ENCODE assay signal across 16 cellular contexts in genomic region chr12:31783996-31784645, GRCh38. TPM values are rescaled to one million over a fixed set of nuclear protein-coding genes. Genes with fewer than 3 reads are reported as not detected.
A peak's percentile ranks its signal among the peaks of the same experiment; 100 is the strongest.
DNase-seq lines count a peak whose midpoint lies in the region; ATAC-seq, FAIRE-seq and TF ChIP-seq lines count a peak whose summit lies in the region.
"Had no signal": no experiment of that assay in that cellular context is flagged by ENCODE, and none has a peak within 500 bp of the region (broad histone marks: within the 10 kb centered on the region; RNA-seq: fewer than 3 reads in every experiment).

No MANE protein-coding gene starts in this region.

- H3K79me2 ChIP-seq in K562 (ENCODE audit: control insufficient read depth, insufficient read depth, low read length) (no peaks in the 10 kb centered on the region), mammary epithelial cell (ENCODE audit: insufficient read depth, low read length) (no peaks in the 10 kb centered on the region)

- POLR2A ChIA-PET in K562 (lab: Yijun Ruan, JAX): interaction anchor here (1.6 kb wide), 1 partner anchor 55 kb away, joined by 3 read pairs; the partner anchor contains the start of gene AMN1

- H3K36me3 ChIP-seq in K562 (ENCODE audit: control insufficient read depth, insufficient read depth, low read length) (no peaks in the 10 kb centered on the region), mammary epithelial cell (ENCODE audit: insufficient read depth, low read length) (no peaks in the 10 kb centered on the region)
- H3K36me3 ChIP-seq: suprapubic skin had no signal

- BruUV-seq in K562 (replicated peaks; lab: Mats Ljungman, UMichigan): no TSS peak
- BruUV-seq in mammary epithelial cell (replicated peaks; lab: Mats Ljungman, UMichigan): no TSS peak

- no peak for TF ChIP-seq EP300 in K562 (IDR thresholded peaks at IDR 0.05; ENCODE audit: low read length)

- TF ChIP-seq CTCF in AG10803 (conservative IDR thresholded peaks at IDR 0.05; ENCODE audit: low read length) (no peak), K562 (IDR thresholded peaks at IDR 0.05 in 2 of 3, conservative IDR thresholded peaks at IDR 0.05 in 1 of 3; ENCODE audit: insufficient read depth in 2 of 3, low read depth in 1 of 3, low read length in 3 of 3) (no peak), mammary epithelial cell (conservative IDR thresholded peaks at IDR 0.05 in 1 of 2, IDR thresholded peaks at IDR 0.05 in 1 of 2; ENCODE audit: extremely low read depth in 1 of 2, insufficient read depth in 1 of 2, low read depth in 1 of 2, low read length in 2 of 2) (no peak)

- H3K9ac ChIP-seq in K562 (ENCODE audit: insufficient read depth in 1 of 2, low read depth in 2 of 2, low read length in 2 of 2) (no peak overlapping the region), mammary epithelial cell (ENCODE audit: insufficient read depth, low read length) (no peak overlapping the region)

- dilution Hi-C loops in mammary epithelial cell (cut with HindIII; ENCODE audit: low sequenced_read_pairs): no loop called here

- DNase-seq in AG10803 (ENCODE audit: low read depth): peak; percentile 18
- DNase-seq in EH (ENCODE audit: low read depth): peak; percentile 4
- peak; percentile 85 to 94 for DNase-seq in NCI-H446 (lab: John Stamatoyannopoulos, UW)
- DNase-seq in K562 (ENCODE audit: extremely low read depth in 1 of 4, low spot score in 3 of 4): no peak
- no peak for DNase-seq in globus pallidus (ENCODE audit: low spot score)
- no peak for DNase-seq in cortex of kidney (lab: John Stamatoyannopoulos, UW)
- DNase-seq in NCI-H2029 treated with DMSO at 0.1 percent for 48 hours (lab: John Stamatoyannopoulos, UW): no peak
- no peak for DNase-seq in mammary epithelial cell
- DNase-seq: activated gamma-delta T cell treated with Interleukin-2 at 50 U/mL for 16 hours, nucleus accumbens had no signal

- CTCF ChIA-PET in K562 (lab: Yijun Ruan, JAX; ENCODE audit: low intra/inter-chr PET ratio): no interaction called here
- CTCF ChIA-PET in mammary epithelial cell (lab: Charles Lee; ENCODE audit: low non-redundant PET): no interaction called here

- TF ChIP-seq RAD21 in K562 (CRISPR knock-in tag; conservative IDR thresholded peaks at IDR 0.05 in 1 of 2, IDR thresholded peaks at IDR 0.05 in 1 of 2): no peak

- peaks cover 0 to 4% of the 10 kb centered on the region in 2 experiments; a peak in 1 of 5 replicates for H3K4me1 ChIP-seq in K562 (replicated peaks in 1 of 2; ENCODE audit: control insufficient read depth in 2 of 2, insufficient read depth in 2 of 2, low read length in 2 of 2)
- H3K4me1 ChIP-seq in mammary epithelial cell (ENCODE audit: insufficient read depth, low read length): no peaks in the 10 kb centered on the region
- H3K4me1 ChIP-seq: suprapubic skin had no signal

- H3K4me2 ChIP-seq in K562 (ENCODE audit: insufficient read depth, low read length): no peak overlapping the region
- H3K4me2 ChIP-seq in mammary epithelial cell (ENCODE audit: insufficient read depth, low read depth, low read length): no peak overlapping the region

- H2AFZ ChIP-seq in K562 (ENCODE audit: low read depth, low read length) (peak overlapping the region; percentile 69), mammary epithelial cell (ENCODE audit: low read depth, low read length) (no peak overlapping the region)

- H3K9me3 ChIP-seq in K562 (replicated peaks; ENCODE audit: control insufficient read depth, insufficient read depth, low read depth, low read length): no peaks in the 10 kb centered on the region
- H3K9me3 ChIP-seq in mammary epithelial cell (replicated peaks; ENCODE audit: insufficient read depth, low read length): no peaks in the 10 kb centered on the region
- H3K9me3 ChIP-seq: suprapubic skin had no signal

- no peak overlapping the region for H3K27ac ChIP-seq in K562 (ENCODE audit: extremely low read depth, low read depth, low read length)
- H3K27ac ChIP-seq in mammary epithelial cell (ENCODE audit: insufficient read depth, low read depth, low read length): no peak overlapping the region
- H3K27ac ChIP-seq: suprapubic skin, VCaP had no signal

- ATAC-seq in K562: no peak; the same call in 2 of the 3 replicates
- ATAC-seq: sciatic nerve had no signal

- H4K20me1 ChIP-seq in K562 (replicated peaks; ENCODE audit: control insufficient read depth, insufficient read depth, low read length) (no peaks in the 10 kb centered on the region), mammary epithelial cell (ENCODE audit: insufficient read depth, low read length) (no peaks in the 10 kb centered on the region)

- TF ChIP-seq POLR2A in K562 (conservative IDR thresholded peaks at IDR 0.05): no peak

- in situ Hi-C loops in K562 (cut with MboI) (no loop called here), mammary epithelial cell (cut with MboI; ENCODE audit: low sequenced_read_pairs in 2 of 2) (no loop called here)

- intact Hi-C loops in K562 (cut with micrococcal nuclease): no loop called here
- intact Hi-C loops in mammary epithelial cell (cut with micrococcal nuclease): no loop called here

- H3K27me3 ChIP-seq in K562 (ENCODE audit: control insufficient read depth in 2 of 2, insufficient read depth in 2 of 2, low read length in 2 of 2) (no peaks in the 10 kb centered on the region), mammary epithelial cell (ENCODE audit: insufficient read depth, low read length) (no peaks in the 10 kb centered on the region)
- H3K27me3 ChIP-seq: suprapubic skin had no signal

- no peaks in the 10 kb centered on the region for H3K9me1 ChIP-seq in K562 (ENCODE audit: control insufficient read depth, insufficient read depth, low read length)

- 37% methylated on average over 3 of the region's 3 CpGs for WGBS in K562 (ENCODE audit: insufficient coverage, low coverage, missing lambda C conversion rate)
- WGBS in mammary epithelial cell (ENCODE audit: low coverage, missing lambda C conversion rate): 90% methylated on average over 3 of the region's 3 CpGs

- peak; percentile 62 for FAIRE-seq in K562 (lab: Jason Lieb, UNC)
- FAIRE-seq: astrocyte, GM18507, islet of Langerhans had no signal

- H3K4me3 ChIP-seq in AG10803 (ENCODE audit: low read length): no peak overlapping the region
- no peak overlapping the region for H3K4me3 ChIP-seq in K562
- H3K4me3 ChIP-seq in mammary epithelial cell (replicated peaks in 1 of 3; ENCODE audit: insufficient read depth in 1 of 3, low read depth in 2 of 3, low read length in 3 of 3): no peak overlapping the region
- H3K4me3 ChIP-seq: suprapubic skin had no signal

TF ChIP-seq in K562, 482 proteins besides CTCF, POLR2A, EP300 and RAD21:
- TF ChIP-seq DMBX1 (CRISPR knock-in tag; IDR thresholded peaks at IDR 0.05; ENCODE audit: borderline replicate concordance): 0 out of 2 replicates have a peak, but pooled peaks have one; percentile 43
- peak in 1 of 3 experiments; percentile 54 for TF ChIP-seq YY1 (IDR thresholded peaks at IDR 0.05; ENCODE audit: borderline replicate concordance in 1 of 3, control insufficient read depth in 1 of 3, extremely low read depth in 1 of 3, insufficient read depth in 3 of 3, insufficient read length in 1 of 3, insufficient replicate concordance in 2 of 3, low read depth in 1 of 3, low read length in 2 of 3)
- TF ChIP-seq ZNF121 (CRISPR knock-in tag; conservative IDR thresholded peaks at IDR 0.05): no peak
- 0 out of 2 replicates have a peak, but pooled peaks have one; percentile 7 for TF ChIP-seq EHMT2 (IDR thresholded peaks at IDR 0.05)
- 0 out of 2 replicates have a peak, but pooled peaks have one; percentile 32 for TF ChIP-seq ZNF311 (CRISPR knock-in tag; IDR thresholded peaks at IDR 0.05)

RNA-seq across cellular contexts. Expression of gene AMN1, which starts 55.3 kb away (rescaled TPM):
- 13.1 and 20.6 TPM in 2 replicates for total RNA-seq in K562 (2011; cell fraction: chromatin; rRNA removed; ENCODE audit: low replicate concordance)
- total RNA-seq in K562 (2011; cell fraction: nucleolus; rRNA removed): 7.5 and 9.8 TPM in 2 replicates
- total RNA-seq in K562 (2011; cell fraction: nucleoplasm; rRNA removed): 12.9 and 18.0 TPM in 2 replicates
- total RNA-seq in K562 (2014; rRNA removed): 5.2 and 6.1 TPM in 2 replicates
- 10.3 and 12.4 TPM in 2 replicates for total RNA-seq in K562 (2014; rRNA removed; fragmentation: Illumina TruSeq; extraction: Trizol)
- total RNA-seq in K562 (2015; rRNA removed; fragmentation: Illumina TruSeq; extraction: Trizol): 7.5 and 7.9 TPM in 2 replicates
- total RNA-seq in K562 (2021): 5.4 and 8.8 TPM in 2 replicates
- 25.8 and 26.6 TPM in 2 replicates for polyA plus RNA-seq in K562 (2011; rRNA removed)
- 6.7 and 21.0 TPM in 2 replicates for polyA plus RNA-seq in K562 (2011; cell fraction: cytosol; rRNA removed)
- 10.9 and 20.0 TPM in 2 replicates for polyA plus RNA-seq in K562 (2011; cell fraction: nucleus; rRNA removed)
- polyA plus RNA-seq in K562 (2012): 6.8 and 13.1 TPM in 2 replicates
- 11.4 and 13.3 TPM in 2 replicates for polyA plus RNA-seq in K562 (2014; fragmentation: Illumina TruSeq; extraction: Trizol)
- polyA plus RNA-seq in K562 (2014; fragmentation: Nextera tagmentation; extraction: Ambion mirVana): 10 to 100 TPM; 26.9 to 27.6 TPM
- 12.8 and 13.0 TPM in 2 replicates for polyA plus RNA-seq in K562 (2014; rRNA removed)
- 18.5 and 19.7 TPM in 2 replicates for polyA minus RNA-seq in K562 (2011; rRNA and poly(A)+ RNA removed)
- polyA minus RNA-seq in K562 (2011; cell fraction: cytosol; rRNA and poly(A)+ RNA removed): 5.2 and 7.9 TPM in 2 replicates
- polyA minus RNA-seq in K562 (2011; cell fraction: nucleus; rRNA and poly(A)+ RNA removed): 3.0 and 9.9 TPM in 2 replicates
- 1 to 10 TPM; 5.0 to 5.7 TPM for total RNA-seq in mammary epithelial cell
- polyA plus RNA-seq in mammary epithelial cell: 6.2 TPM
- 8.4 TPM for polyA minus RNA-seq in mammary epithelial cell

Comparison
In these comparisons a context has a peak if more than half of its experiments do, and no peak if none do; other contexts are left out.
1. DNase-seq: peak in AG10803 (single experiment), EH (single experiment) and NCI-H446 (2 of 2); none in K562 (0 of 4), globus pallidus (single experiment), cortex of kidney (single experiment), NCI-H2029 treated with DMSO at 0.1 percent for 48 hours (single experiment) and mammary epithelial cell (single experiment).